In genomic region chr12:96234591-96235496, GRCh38 we compare ENCODE assay signal across 12 cellular contexts. TPM values are rescaled to one million over a fixed set of nuclear protein-coding genes. Genes with fewer than 3 reads are reported as not detected.
DNase-seq lines count a peak whose midpoint lies in the region; ATAC-seq and TF ChIP-seq lines count a peak whose summit lies in the region.
"Had no signal": no experiment of that assay in that cellular context is flagged by ENCODE, and none has a peak within 500 bp of the region (broad histone marks: within the 10 kb centered on the region; RNA-seq: fewer than 3 reads in every experiment).

No MANE protein-coding gene starts in this region.

- no peak for TF ChIP-seq EP300 in gastroesophageal sphincter (IDR thresholded peaks at IDR 0.05)

- H3K9ac ChIP-seq in skeletal muscle satellite cell (ENCODE audit: low read depth, low read length) = peak overlapping the region; percentile 77

- peaks cover 36% of the 10 kb centered on the region for H3K4me1 ChIP-seq in CD8-positive, alpha-beta memory T cell (ENCODE audit: insufficient read depth, low read length)
- H3K4me1 ChIP-seq in gastroesophageal sphincter (peaks cover 38 to 99% (median 62%) of the 10 kb centered on the region in 3 donors), skeletal muscle satellite cell (ENCODE audit: control insufficient read depth, insufficient read depth, low read length) (peaks cover 64% of the 10 kb centered on the region)
- H3K4me1 ChIP-seq: SJCRH30 had no signal

- TF ChIP-seq CTCF in gastroesophageal sphincter (IDR thresholded peaks at IDR 0.05) (no peak), GM13977 (IDR thresholded peaks at IDR 0.05; ENCODE audit: extremely low read depth, insufficient read depth, missing control alignments) (no peak)

- H3K4me1 Mint-ChIP-seq in CD8-positive, alpha-beta memory T cell = peaks cover 51 to 74% (median 56%) of the 10 kb centered on the region in 3 donors
- peaks cover 50% of the 10 kb centered on the region for H3K4me1 Mint-ChIP-seq in T-helper 17 cell

- no peak for DNase-seq in CD8-positive, alpha-beta memory T cell
- no peak for DNase-seq in T-helper 17 cell
- DNase-seq in GM13977 (ENCODE audit: low spot score) = no peak
- no peak for DNase-seq in MG63
- DNase-seq in NCI-H526 treated with DMSO at 0.1 percent for 48 hours (lab: John Stamatoyannopoulos, UW) = no peak
- DNase-seq: activated gamma-delta T cell, DMS79 treated with DMSO at 0.1 percent for 48 hours, MV-4-11, SJCRH30 had no signal

- H3K27ac Mint-ChIP-seq in CD8-positive, alpha-beta memory T cell = peak overlapping the region; percentile 50 to 97 (median 87)
- H3K27ac Mint-ChIP-seq in T-helper 17 cell = no peak overlapping the region

- ATAC-seq in T-helper 17 cell (no peak), gastroesophageal sphincter (no peak)

- no peaks in the 10 kb centered on the region for H3K27me3 Mint-ChIP-seq in CD8-positive, alpha-beta memory T cell
- H3K27me3 Mint-ChIP-seq in T-helper 17 cell = no peaks in the 10 kb centered on the region

- POLR2A ChIA-PET in CD8-positive, alpha-beta memory T cell (lab: Charles Lee) = no interaction called here

- peaks cover 0 to 17% (median 7%) of the 10 kb centered on the region in 3 donors for H3K36me3 Mint-ChIP-seq in CD8-positive, alpha-beta memory T cell
- peaks cover 10% of the 10 kb centered on the region for H3K36me3 Mint-ChIP-seq in T-helper 17 cell (ENCODE audit: low read depth)

- no peaks in the 10 kb centered on the region for H3K9me3 ChIP-seq in CD8-positive, alpha-beta memory T cell (ENCODE audit: low read length)
- H3K9me3 ChIP-seq in T-helper 17 cell (ENCODE audit: control insufficient read depth, low read length, poor library complexity, severe bottlenecking) (no peaks in the 10 kb centered on the region), gastroesophageal sphincter (no peaks in the 10 kb centered on the region), skeletal muscle satellite cell (replicated peaks; ENCODE audit: low read length) (no peaks in the 10 kb centered on the region), MG63 (no peaks in the 10 kb centered on the region)
- H3K9me3 ChIP-seq: SJCRH30 had no signal

- H3K4me3 Mint-ChIP-seq in CD8-positive, alpha-beta memory T cell = peak overlapping the region in 3 of 7 donors; percentile 16 to 78 (median 54)
- H3K4me3 Mint-ChIP-seq in T-helper 17 cell = peak overlapping the region; percentile 83

- in situ Hi-C loops in GM13977 (cut with MboI; ENCODE audit: low pct_unique_long_range_greater_than_20kb, low sequenced_read_pairs, unreplicated experiment) = no loop called here

- H3K4me3 ChIP-seq in CD8-positive, alpha-beta memory T cell (ENCODE audit: low read length) = no peak overlapping the region
- H3K4me3 ChIP-seq in gastroesophageal sphincter (no peak overlapping the region), skeletal muscle satellite cell (ENCODE audit: low read length) (no peak overlapping the region), MG63 (no peak overlapping the region)
- H3K4me3 ChIP-seq: SJCRH30 had no signal

- no peaks in the 10 kb centered on the region for H3K36me3 ChIP-seq in CD8-positive, alpha-beta memory T cell (ENCODE audit: insufficient read depth, low read length)
- H3K36me3 ChIP-seq in gastroesophageal sphincter (no peaks in the 10 kb centered on the region), skeletal muscle satellite cell (ENCODE audit: insufficient read depth, low read length) (peaks cover 43% of the 10 kb centered on the region), MG63 (no peaks in the 10 kb centered on the region; the same call in 1 of the 2 replicates)

- no peak overlapping the region for H3K27ac ChIP-seq in CD8-positive, alpha-beta memory T cell (ENCODE audit: low read depth, low read length)
- H3K27ac ChIP-seq in gastroesophageal sphincter = peak overlapping the region; percentile 81 to 95 (median 94)
- H3K27ac ChIP-seq: HL-60, SJCRH30 had no signal

- WGBS in gastroesophageal sphincter (ENCODE audit: low coverage in 1 of 2), 2 donors = 30 to 34% methylated on average over 4 of the region's 22 CpGs

- H3K4me2 ChIP-seq in skeletal muscle satellite cell (ENCODE audit: low read length) = peak overlapping the region; percentile 43

- TF ChIP-seq POLR2A in gastroesophageal sphincter (IDR thresholded peaks at IDR 0.05) = no peak

- CTCF ChIA-PET in CD8-positive, alpha-beta memory T cell (lab: Charles Lee) = interaction anchor here (0.7 kb wide), 1 partner anchor 17 kb away, joined by 3 read pairs; no protein-coding TSS in a partner anchor

- peaks cover 0 to 2% (median 0%) of the 10 kb centered on the region in 5 donors for H3K9me3 Mint-ChIP-seq in CD8-positive, alpha-beta memory T cell

- H3K27me3 ChIP-seq in CD8-positive, alpha-beta memory T cell (ENCODE audit: insufficient read depth, low read length, poor library complexity, severe bottlenecking) = no peaks in the 10 kb centered on the region
- no peaks in the 10 kb centered on the region for H3K27me3 ChIP-seq in gastroesophageal sphincter
- H3K27me3 ChIP-seq in skeletal muscle satellite cell (ENCODE audit: control insufficient read depth, insufficient read depth, low read length) = no peaks in the 10 kb centered on the region
- no peaks in the 10 kb centered on the region for H3K27me3 ChIP-seq in MG63
- H3K27me3 ChIP-seq: SJCRH30 had no signal

RNA-seq across cellular contexts. Expression of gene ELK3, which starts 40.7 kb away (rescaled TPM):
- 10 to 100 TPM; 24.0 to 28.4 TPM for total RNA-seq in CD8-positive, alpha-beta memory T cell
- 44.3 TPM for polyA plus RNA-seq in CD8-positive, alpha-beta memory T cell
- total RNA-seq in T-helper 17 cell (10 to 100 TPM; 68.8 to 71.2 TPM), gastroesophageal sphincter (10 to 100 TPM; 10.1 to 25.3 (median 23.4) TPM)
- total RNA-seq in skeletal muscle satellite cell (2012; rRNA removed) = 46.6 and 58.5 TPM in 2 replicates
- total RNA-seq in MG63 (2014; rRNA removed; shearing (Covaris generic); ENCODE audit: low replicate concordance) = 4.8 and 5.7 TPM in 2 replicates
